1 cellular context compared by ENCODE assay signal in genomic region chr17:41731836-41732235, GRCh38.
TF ChIP-seq lines count a peak whose summit lies in the region.

No MANE protein-coding gene starts in this region.

TF ChIP-seq in H1, 55 proteins besides CTCF, POLR2A, EP300 and RAD21:
- 0 out of 2 replicates have a peak, but pooled peaks have one; percentile 12 for TF ChIP-seq SUZ12 (IDR thresholded peaks at IDR 0.05; ENCODE audit: low read length)
- no peak for TF ChIP-seq MAX (IDR thresholded peaks at IDR 0.05)
- no peak for TF ChIP-seq CBX5 (IDR thresholded peaks at IDR 0.05; ENCODE audit: low read depth, low read length)
